22 cellular contexts compared by ENCODE assay signal in the genomic region with DNA sequence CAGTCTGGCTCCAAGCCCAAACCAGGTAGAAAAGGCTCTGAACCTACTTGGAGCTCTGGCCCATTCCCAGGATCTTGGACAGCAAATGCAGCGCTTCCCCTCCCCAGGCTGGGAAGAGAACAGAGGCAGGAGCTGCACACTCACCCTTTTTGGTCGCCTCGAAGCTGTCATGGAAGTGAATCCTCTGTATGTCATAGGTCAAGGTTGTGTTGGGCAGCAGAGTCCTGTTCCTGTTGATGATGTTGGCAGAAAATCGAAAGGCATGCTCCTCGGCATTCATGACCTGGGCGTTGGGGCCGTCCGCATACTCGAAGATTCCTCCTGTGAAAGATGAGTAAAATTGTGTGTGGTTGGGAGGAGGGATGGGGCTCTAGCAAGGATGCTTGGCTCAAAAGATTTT.
DNase-seq lines count a peak whose midpoint lies in the region; TF ChIP-seq lines count a peak whose summit lies in the region.
"Had no signal": no experiment of that assay in that cellular context is flagged by ENCODE, and none has a peak within 500 bp of the region (broad histone marks: within the 10 kb centered on the region; RNA-seq: fewer than 3 reads in every experiment).

No MANE protein-coding gene starts in this region.

- H3K36me3 ChIP-seq in neuronal stem cell (replicated peaks in 1 of 2; ENCODE audit: control insufficient read depth in 2 of 2, insufficient read depth in 2 of 2, low read length in 2 of 2): no peaks in the 10 kb centered on the region
- no peaks in the 10 kb centered on the region for H3K36me3 ChIP-seq in suprapubic skin
- H3K36me3 ChIP-seq in A673 (ENCODE audit: insufficient read depth, low read length, poor library complexity, severe bottlenecking): no peaks in the 10 kb centered on the region
- H3K36me3 ChIP-seq: HAP-1, Peyer's patch had no signal

- POLR2A ChIA-PET in A673 (lab: Charles Lee; ENCODE audit: low non-redundant PET): no interaction called here

- no peak for TF ChIP-seq CTCF in suprapubic skin (IDR thresholded peaks at IDR 0.05)
- no peak for TF ChIP-seq CTCF in A673 (conservative IDR thresholded peaks at IDR 0.05; ENCODE audit: low read depth, low read length)

- H3K27ac Mint-ChIP-seq in activated naive CD4-positive, alpha-beta T cell treated with anti-CD3 and anti-CD28 coated beads, Interleukin-2, amount 10 ng/mL, durations not matched to agents 7 days and 5 days: no peak overlapping the region
- H3K27ac Mint-ChIP-seq: B cell had no signal

- H3K27me3 Mint-ChIP-seq in activated naive CD4-positive, alpha-beta T cell treated with anti-CD3 and anti-CD28 coated beads, Interleukin-2, amount 10 ng/mL, durations not matched to agents 7 days and 5 days: peaks cover 5% of the 10 kb centered on the region

- H2BK5ac ChIP-seq in neuronal stem cell (ENCODE audit: low read length): no peak overlapping the region

- H2AK5ac ChIP-seq in neuronal stem cell (ENCODE audit: low read depth, low read length): no peak overlapping the region

- no peaks in the 10 kb centered on the region for H3K4me1 ChIP-seq in neuronal stem cell (ENCODE audit: control insufficient read depth in 2 of 2, insufficient read depth in 1 of 2, low read depth in 1 of 2, low read length in 2 of 2)
- H3K4me1 ChIP-seq in suprapubic skin: no peaks in the 10 kb centered on the region
- H3K4me1 ChIP-seq in A673 (ENCODE audit: insufficient read depth, low read length, poor library complexity, severe bottlenecking): no peaks in the 10 kb centered on the region
- H3K4me1 ChIP-seq: HAP-1, Peyer's patch had no signal

- H3K4me3 ChIP-seq in neuronal stem cell (ENCODE audit: low read length in 2 of 2) (no peak overlapping the region), suprapubic skin (no peak overlapping the region), A673 (ENCODE audit: low read depth, low read length, poor library complexity, severe bottlenecking) (no peak overlapping the region)
- H3K4me3 ChIP-seq: HAP-1, Peyer's patch had no signal

- CTCF ChIA-PET in A673 (lab: Charles Lee): no interaction called here
- CTCF ChIA-PET in activated naive CD4-positive, alpha-beta T cell treated with anti-CD3 and anti-CD28 coated beads, Interleukin-2, amount 10 ng/mL, durations not matched to agents 7 days and 5 days (lab: Charles Lee): no interaction called here

- WGBS in neuronal stem cell (ENCODE audit: extremely low coverage in 2 of 2, insufficient read length in 2 of 2, insufficient replicate concordance in 1 of 2), 2 donors: no CpG with 5 or more reads among the region's 9 CpGs
- 75% methylated on average over 8 of the region's 9 CpGs for WGBS in suprapubic skin

- H3K4me2 ChIP-seq in neuronal stem cell (ENCODE audit: insufficient read depth, low read length, poor library complexity, severe bottlenecking): no peak overlapping the region

- no peak overlapping the region for H3K18ac ChIP-seq in neuronal stem cell (ENCODE audit: low read length)

- H3K9me3 Mint-ChIP-seq in activated naive CD4-positive, alpha-beta T cell treated with anti-CD3 and anti-CD28 coated beads, Interleukin-2, amount 10 ng/mL, durations not matched to agents 7 days and 5 days: no peaks in the 10 kb centered on the region

- TF ChIP-seq POLR2A in suprapubic skin (IDR thresholded peaks at IDR 0.05): no peak

- DNase-seq in activated CD8-positive, alpha-beta memory T cell treated with anti-CD3 and anti-CD28 coated beads for 24 hours: peak; percentile 28
- DNase-seq in activated CD8-positive, alpha-beta memory T cell treated with anti-CD3 and anti-CD28 coated beads, Interleukin-2, amount 50 U/mL, for 4 hours: no peak
- DNase-seq in ecto neural progenitor cell (ENCODE audit: low spot score) (peak; percentile 11), neuronal stem cell (ENCODE audit: low spot score) (no peak), suprapubic skin (ENCODE audit: low spot score in 2 of 2) (peak; percentile 16 to 44), A673 (ENCODE audit: low spot score) (no peak), SK-N-DZ (ENCODE audit: low spot score) (no peak)
- DNase-seq in activated naive CD4-positive, alpha-beta T cell treated with anti-CD3 and anti-CD28 coated beads, Interleukin-2, amount 10 ng/mL, durations not matched to agents 7 days and 5 days: no peak
- DNase-seq: 8988T; DMS 273 treated with DMSO at 0.1 percent for 48 hours; DND-41; MM.1S; NCI-H1092; NCI-H146; NCI-H2029 treated with DMSO at 0.1 percent for 48 hours; NCI-H2171; NCI-H446 treated with DMSO at 0.1 percent for 48 hours; NCI-H69; NK-92 treated with Interleukin-12 subunit alpha and Interleukin-12 subunit beta, amount 100 ng/mL, for 24 hours; Peyer's patch had no signal

- no TSS peak for BruUV-seq in A673 (replicated peaks; lab: Mats Ljungman, UMichigan)

- no peak overlapping the region for H3K9ac ChIP-seq in neuronal stem cell (ENCODE audit: low read depth, low read length, poor library complexity)

- no peak overlapping the region for H3K4ac ChIP-seq in neuronal stem cell (ENCODE audit: low read length)

- H3K79me1 ChIP-seq in neuronal stem cell (ENCODE audit: low read depth, low read length): no peaks in the 10 kb centered on the region

- intact Hi-C loops in A673 (cut with micrococcal nuclease; ENCODE audit: unreplicated experiment): no loop called here

- H3K23ac ChIP-seq in neuronal stem cell (ENCODE audit: low read depth, low read length, poor library complexity): peak overlapping the region; percentile 37

- no peak for TF ChIP-seq EP300 in suprapubic skin (IDR thresholded peaks at IDR 0.05)

- H3K14ac ChIP-seq in neuronal stem cell (ENCODE audit: low read length): no peak overlapping the region

- no peak overlapping the region for H4K91ac ChIP-seq in neuronal stem cell (ENCODE audit: low read depth, low read length, poor library complexity)

- no peak overlapping the region for H4K8ac ChIP-seq in neuronal stem cell (ENCODE audit: low read depth, low read length)

- no peak overlapping the region for H3K4me3 Mint-ChIP-seq in activated naive CD4-positive, alpha-beta T cell treated with anti-CD3 and anti-CD28 coated beads, Interleukin-2, amount 10 ng/mL, durations not matched to agents 7 days and 5 days
- H3K4me3 Mint-ChIP-seq: B cell had no signal

- H2BK120ac ChIP-seq in neuronal stem cell (ENCODE audit: low read depth, low read length): no peak overlapping the region

- no peak overlapping the region for H2BK15ac ChIP-seq in neuronal stem cell (ENCODE audit: low read length)

- H3K27me3 ChIP-seq in neuronal stem cell (ENCODE audit: control insufficient read depth in 3 of 3, insufficient read depth in 3 of 3, low read depth in 1 of 3, low read length in 3 of 3) (no peaks in the 10 kb centered on the region), suprapubic skin (peaks cover 28% of the 10 kb centered on the region), A673 (replicated peaks; ENCODE audit: insufficient read depth, low read depth, low read length, poor library complexity) (peaks cover 25% of the 10 kb centered on the region)
- H3K27me3 ChIP-seq: Peyer's patch had no signal

- no peaks in the 10 kb centered on the region for H3K4me1 Mint-ChIP-seq in activated naive CD4-positive, alpha-beta T cell treated with anti-CD3 and anti-CD28 coated beads, Interleukin-2, amount 10 ng/mL, durations not matched to agents 7 days and 5 days
- H3K4me1 Mint-ChIP-seq: B cell had no signal

- H2AFZ ChIP-seq in neuronal stem cell (ENCODE audit: low read length): no peak overlapping the region

- H3K36me3 Mint-ChIP-seq in activated naive CD4-positive, alpha-beta T cell treated with anti-CD3 and anti-CD28 coated beads, Interleukin-2, amount 10 ng/mL, durations not matched to agents 7 days and 5 days: no peaks in the 10 kb centered on the region

- no peak overlapping the region for H2BK12ac ChIP-seq in neuronal stem cell (ENCODE audit: low read length)

- no peak overlapping the region for H3K27ac ChIP-seq in neuronal stem cell (replicated peaks; ENCODE audit: low read length)
- H3K27ac ChIP-seq in suprapubic skin: no peak overlapping the region
- H3K27ac ChIP-seq in A673 (ENCODE audit: low read depth, low read length, poor library complexity, severe bottlenecking): no peak overlapping the region
- H3K27ac ChIP-seq: Peyer's patch had no signal

- H3K9me3 ChIP-seq in neuronal stem cell (replicated peaks in 1 of 2; ENCODE audit: control insufficient read depth in 2 of 2, insufficient read depth in 1 of 2, low read depth in 1 of 2, low read length in 2 of 2) (no peaks in the 10 kb centered on the region), suprapubic skin (no peaks in the 10 kb centered on the region), A673 (ENCODE audit: low read depth, low read length, poor library complexity, severe bottlenecking) (no peaks in the 10 kb centered on the region)
- H3K9me3 ChIP-seq: HAP-1, Peyer's patch had no signal

Comparison
In these comparisons a context has a peak if more than half of its experiments do, and no peak if none do; other contexts are left out.
1. DNase-seq: peak in activated CD8-positive, alpha-beta memory T cell treated with anti-CD3 and anti-CD28 coated beads for 24 hours (single experiment), ecto neural progenitor cell (single experiment) and suprapubic skin (2 of 2); none in activated CD8-positive, alpha-beta memory T cell treated with anti-CD3 and anti-CD28 coated beads, Interleukin-2, amount 50 U/mL, for 4 hours (single experiment), neuronal stem cell (single experiment), A673 (single experiment), SK-N-DZ (single experiment) and activated naive CD4-positive, alpha-beta T cell treated with anti-CD3 and anti-CD28 coated beads, Interleukin-2, amount 10 ng/mL, durations not matched to agents 7 days and 5 days (single experiment).